In genomic region chr10:76073524-76073923, GRCh38 we compare ENCODE assay signal across 24 cellular contexts.
"Had no signal": no experiment of that assay in that cellular context is flagged by ENCODE, and none has a peak within 500 bp of the region (broad histone marks: within the 10 kb centered on the region; RNA-seq: fewer than 3 reads in every experiment).

No MANE protein-coding gene starts in this region.

- H3K27ac ChIP-seq: colonic mucosa, epithelial cell of prostate, foreskin keratinocyte, heart right ventricle, neural progenitor cell, parathyroid adenoma, thoracic aorta, tibial nerve, upper lobe of left lung had no signal

- H3K4me3 ChIP-seq: colonic mucosa, heart right ventricle, lung, neural progenitor cell, thoracic aorta, tibial nerve, upper lobe of left lung had no signal

- H3K9me3 ChIP-seq: colonic mucosa, heart right ventricle, thoracic aorta, tibial nerve, upper lobe of left lung had no signal

- H3K4me1 ChIP-seq: colonic mucosa, foreskin keratinocyte, heart right ventricle, neural progenitor cell, parathyroid adenoma, upper lobe of left lung had no signal

- H3K27me3 ChIP-seq: colonic mucosa, heart right ventricle, neural progenitor cell, tibial nerve, upper lobe of left lung had no signal

- DNase-seq: colonic mucosa; effector CD8-positive, alpha-beta T cell; endodermal cell; foreskin keratinocyte; glutamatergic neuron; heart right ventricle; hypothalamus; immature natural killer cell; islet precursor cell; kidney glomerular epithelial cell; natural killer cell; right cardiac atrium; small intestine; stimulated activated CD4-positive, alpha-beta T cell treated with anti-CD3 and anti-CD28 coated beads, Interleukin-15, amount 100 ng/mL, for 24 hours; stimulated activated CD4-positive, alpha-beta T cell treated with anti-CD3 and anti-CD28 coated beads, Interleukin-2, amount 100 ng/mL, for 48 hours; stimulated activated naive B cell treated with anti-CD40 and anti-IgM and Interleukin-4, amounts not matched to agents 10 μg/mL and 1 μg/mL and 100 μg/mL, for 72 hours; upper lobe of left lung had no signal

- H3K36me3 ChIP-seq: colonic mucosa, heart right ventricle, neural progenitor cell, thoracic aorta, tibial nerve, upper lobe of left lung had no signal

- ATAC-seq: esophagus mucosa; foreskin keratinocyte; heart right ventricle; natural killer cell; right cardiac atrium; stimulated activated naive B cell treated with anti-CD40 and anti-IgM and Interleukin-4, amounts not matched to agents 10 μg/mL and 1 μg/mL and 100 μg/mL, for 72 hours had no signal
